ENCODE assay signal across 10 cellular contexts in the genomic region with DNA sequence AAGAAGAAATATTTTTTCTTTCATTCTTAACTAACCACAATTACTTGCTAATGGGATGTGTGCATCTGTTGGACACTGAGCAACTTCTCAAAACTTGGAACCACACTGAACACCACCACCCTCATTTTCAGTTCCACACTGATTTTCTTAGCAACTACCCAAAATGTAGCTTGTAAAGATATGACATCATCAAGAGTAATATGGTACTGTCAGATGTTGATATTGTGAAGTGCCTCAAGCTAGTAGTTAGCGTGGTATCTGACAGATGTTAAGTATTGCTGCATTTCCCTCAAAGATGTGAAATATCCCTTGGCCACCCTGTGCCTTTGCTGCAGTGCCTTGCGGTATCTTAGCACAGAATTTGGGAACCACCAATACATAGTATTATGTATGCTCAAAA. TPM values are rescaled to one million over a fixed set of nuclear protein-coding genes. Genes with fewer than 3 reads are reported as not detected.
DNase-seq lines count a peak whose midpoint lies in the region; ATAC-seq and TF ChIP-seq lines count a peak whose summit lies in the region.
"Had no signal": no experiment of that assay in that cellular context is flagged by ENCODE, and none has a peak within 500 bp of the region (broad histone marks: within the 10 kb centered on the region; RNA-seq: fewer than 3 reads in every experiment).

No MANE protein-coding gene starts in this region.

- no peaks in the 10 kb centered on the region for H3K27me3 Mint-ChIP-seq in HFFc6 (ENCODE audit: insufficient read depth)
- H3K27me3 Mint-ChIP-seq in naive thymus-derived CD4-positive, alpha-beta T cell: no peaks in the 10 kb centered on the region

- H3K27ac ChIP-seq in IMR-90 (ENCODE audit: insufficient read depth, low read length) (no peak overlapping the region), right atrium auricular region (no peak overlapping the region)
- no peak overlapping the region for H3K27ac ChIP-seq in naive thymus-derived CD4-positive, alpha-beta T cell (ENCODE audit: low read depth, low read length)

- peak overlapping the region; percentile 10; the same call in 1 of the 2 replicates for H3K4ac ChIP-seq in IMR-90 (ENCODE audit: low read depth, low read length)

- intact Hi-C loops in IMR-90 (cut with micrococcal nuclease): no loop called here
- intact Hi-C loops in naive thymus-derived CD4-positive, alpha-beta T cell (cut with micrococcal nuclease): no loop called here
- intact Hi-C loops in left cardiac atrium (cut with DNase I): no loop called here

- no TSS peak for BruUV-seq in IMR-90 (replicated peaks; lab: Mats Ljungman, UMichigan)

- H3K36me3 ChIP-seq in IMR-90 (ENCODE audit: control insufficient read depth, insufficient read depth, low read length) (peaks cover 14% of the 10 kb centered on the region), right atrium auricular region (no peaks in the 10 kb centered on the region)
- peaks cover 0 to 10% (median 0%) of the 10 kb centered on the region in 3 experiments for H3K36me3 ChIP-seq in naive thymus-derived CD4-positive, alpha-beta T cell (ENCODE audit: control insufficient read depth in 2 of 3, insufficient read depth in 3 of 3, low read length in 3 of 3)

- in situ Hi-C loops in IMR-90 (cut with MboI; ENCODE audit: low sequenced_read_pairs): no loop called here

- POLR2A ChIA-PET in IMR-90 (lab: Charles Lee; ENCODE audit: unreplicated experiment): no interaction called here
- POLR2A ChIA-PET in naive thymus-derived CD4-positive, alpha-beta T cell (lab: Charles Lee): interaction anchor here (0.7 to 0.9 kb wide), 2 partner anchors 24 to 36 kb away, joined by 3 read pairs; no protein-coding TSS in a partner anchor

- H3K4me3 ChIP-seq in IMR-90 (ENCODE audit: insufficient read depth, low read depth, low read length): no peak overlapping the region
- H3K4me3 ChIP-seq in naive thymus-derived CD4-positive, alpha-beta T cell (ENCODE audit: low read length): no peak overlapping the region
- H3K4me3 ChIP-seq in right atrium auricular region: no peak overlapping the region

- H4K20me1 ChIP-seq in IMR-90 (ENCODE audit: insufficient read depth, low read length): peaks cover 76% of the 10 kb centered on the region

- H2BK15ac ChIP-seq in IMR-90 (ENCODE audit: low read depth, low read length): no peak overlapping the region

- dilution Hi-C loops in IMR-90 (cut with HindIII; ENCODE audit: low sequenced_read_pairs, unreplicated experiment): no loop called here

- TF ChIP-seq POLR2A in IMR-90 (IDR thresholded peaks at IDR 0.05; ENCODE audit: low read depth, low read length): no peak

- no peak overlapping the region for H2AK9ac ChIP-seq in IMR-90 (replicated peaks; ENCODE audit: low read depth, low read length, poor library complexity)

- no peak overlapping the region for H4K8ac ChIP-seq in IMR-90 (ENCODE audit: low read depth in 2 of 2, low read length in 2 of 2)

- H3K4me3 Mint-ChIP-seq in HFFc6: no peak overlapping the region
- H3K4me3 Mint-ChIP-seq in naive thymus-derived CD4-positive, alpha-beta T cell: no peak overlapping the region

- no peak for TF ChIP-seq RAD21 in IMR-90 (IDR thresholded peaks at IDR 0.05; ENCODE audit: low read length)

- H2BK20ac ChIP-seq in IMR-90 (ENCODE audit: low read depth, low read length): no peak overlapping the region

- peak; percentile 10 for DNase-seq in HFFc6
- peak; percentile 48 for DNase-seq in IMR-90
- DNase-seq in naive thymus-derived CD4-positive, alpha-beta T cell: no peak
- DNase-seq in right atrium auricular region (ENCODE audit: low spot score): no peak
- DNase-seq in Kasumi-1 (lab: John Stamatoyannopoulos, UW): no peak
- no peak for DNase-seq in left cardiac atrium
- no peak for DNase-seq in NCI-H526 (lab: John Stamatoyannopoulos, UW)
- DNase-seq: stimulated activated CD4-positive, alpha-beta T cell treated with anti-CD3 and anti-CD28 coated beads, Interleukin-4, amount 100 ng/mL, for 24 hours had no signal

- H3K18ac ChIP-seq in IMR-90 (ENCODE audit: low read depth, low read length): no peak overlapping the region

- H2AK5ac ChIP-seq in IMR-90 (ENCODE audit: low read depth, low read length): no peak overlapping the region

- WGBS in IMR-90 (ENCODE audit: extremely low coverage in 2 of 2, insufficient read length in 1 of 2), 2 experiments: no CpG with 5 or more reads among the region's 2 CpGs

- H3K4me1 ChIP-seq in IMR-90 (ENCODE audit: control insufficient read depth, insufficient read depth, low read length): peaks cover 16% of the 10 kb centered on the region
- peaks cover 17 to 24% of the 10 kb centered on the region in 2 donors for H3K4me1 ChIP-seq in naive thymus-derived CD4-positive, alpha-beta T cell (ENCODE audit: control insufficient read depth in 2 of 2, insufficient read depth in 2 of 2, low read length in 2 of 2)
- H3K4me1 ChIP-seq in right atrium auricular region: peaks cover 0 to 13% of the 10 kb centered on the region in 2 donors

- H3K27ac Mint-ChIP-seq in HFFc6: peak overlapping the region; percentile 14; the same call in 1 of the 2 replicates
- peak overlapping the region in 1 of 9 donors; percentile 58 for H3K27ac Mint-ChIP-seq in naive thymus-derived CD4-positive, alpha-beta T cell

- TF ChIP-seq CTCF in HFFc6 (IDR thresholded peaks at IDR 0.05) (no peak), IMR-90 (conservative IDR thresholded peaks at IDR 0.05; ENCODE audit: low read depth, low read length) (no peak), right atrium auricular region (IDR thresholded peaks at IDR 0.05) (no peak)

- no peak overlapping the region for H2BK5ac ChIP-seq in IMR-90 (ENCODE audit: low read depth, low read length, poor library complexity, severe bottlenecking)

- no peaks in the 10 kb centered on the region for H3K27me3 ChIP-seq in IMR-90 (ENCODE audit: control insufficient read depth, insufficient read depth, low read length)
- no peaks in the 10 kb centered on the region for H3K27me3 ChIP-seq in naive thymus-derived CD4-positive, alpha-beta T cell (ENCODE audit: control insufficient read depth in 2 of 2, insufficient read depth in 2 of 2, low read length in 2 of 2)
- H3K27me3 ChIP-seq in right atrium auricular region: no peaks in the 10 kb centered on the region

- peaks cover 50 to 90% of the 10 kb centered on the region in 2 experiments for H3K79me1 ChIP-seq in IMR-90 (ENCODE audit: low read depth in 1 of 2, low read length in 2 of 2)

- H4K91ac ChIP-seq in IMR-90 (ENCODE audit: insufficient read depth, low read depth, low read length): no peak overlapping the region

- CTCF ChIA-PET in IMR-90 (lab: Yijun Ruan, JAX): no interaction called here
- CTCF ChIA-PET in naive thymus-derived CD4-positive, alpha-beta T cell (lab: Charles Lee): interaction anchor here (0.7 kb wide), 1 partner anchor 23 kb away, joined by 3 read pairs; no protein-coding TSS in a partner anchor

- no peak overlapping the region for H2BK120ac ChIP-seq in IMR-90 (ENCODE audit: low read depth, low read length)

- H3K14ac ChIP-seq in IMR-90 (replicated peaks; ENCODE audit: low read depth, low read length): peak overlapping the region; percentile 23; the same call in 1 of the 2 replicates

- peak overlapping the region; percentile 24; the same call in 1 of the 2 replicates for H3K23ac ChIP-seq in IMR-90 (ENCODE audit: low read depth, low read length)

- H3K9me3 ChIP-seq in IMR-90 (ENCODE audit: control insufficient read depth, insufficient read depth, low read length) (no peaks in the 10 kb centered on the region), right atrium auricular region (no peaks in the 10 kb centered on the region)
- H3K9me3 ChIP-seq in naive thymus-derived CD4-positive, alpha-beta T cell (ENCODE audit: control insufficient read depth in 2 of 3, low read length in 3 of 3): no peaks in the 10 kb centered on the region

- H3K36me3 Mint-ChIP-seq in HFFc6 (ENCODE audit: low read depth): peaks cover 36% of the 10 kb centered on the region
- H3K36me3 Mint-ChIP-seq in naive thymus-derived CD4-positive, alpha-beta T cell: peaks cover 18 to 44% (median 34%) of the 10 kb centered on the region in 5 donors

- ATAC-seq in GM18867 (IDR thresholded peaks at IDR 0.05; ENCODE audit: unreplicated experiment) (peak; percentile 89), IMR-90 (ENCODE audit: low read depth) (peak; percentile 18; the same call in 1 of the 2 replicates), left cardiac atrium (no peak)
- peak; percentile 72 for ATAC-seq in naive thymus-derived CD4-positive, alpha-beta T cell
- ATAC-seq: left lobe of liver had no signal

- no peak overlapping the region for H3K9ac ChIP-seq in IMR-90 (ENCODE audit: low read depth, low read length)

- no peak overlapping the region for H3K56ac ChIP-seq in IMR-90 (ENCODE audit: extremely low read depth, insufficient read depth, low read length)

- H4K5ac ChIP-seq in IMR-90 (ENCODE audit: low read depth, low read length): no peak overlapping the region

- peaks cover 43% of the 10 kb centered on the region for H3K9me1 ChIP-seq in IMR-90 (ENCODE audit: insufficient read depth, low read length)

- H3K9me3 Mint-ChIP-seq in HFFc6: no peaks in the 10 kb centered on the region
- peaks cover 0 to 4% (median 0%) of the 10 kb centered on the region in 11 donors for H3K9me3 Mint-ChIP-seq in naive thymus-derived CD4-positive, alpha-beta T cell

- peaks cover 52% of the 10 kb centered on the region for H3K4me1 Mint-ChIP-seq in HFFc6 (ENCODE audit: low read depth)
- peaks cover 49 to 83% (median 79%) of the 10 kb centered on the region in 7 donors for H3K4me1 Mint-ChIP-seq in naive thymus-derived CD4-positive, alpha-beta T cell

- H3K4me2 ChIP-seq in IMR-90 (ENCODE audit: low read depth, low read length): no peak overlapping the region

- no peak overlapping the region for H2AFZ ChIP-seq in IMR-90 (replicated peaks; ENCODE audit: low read length, poor library complexity)

TF ChIP-seq in IMR-90, 13 proteins besides CTCF, POLR2A, EP300 and RAD21:
- TF ChIP-seq NFE2L2 (IDR thresholded peaks at IDR 0.05; ENCODE audit: low read depth, low read length): no peak
- peak; percentile 49 for TF ChIP-seq CEBPB (IDR thresholded peaks at IDR 0.05; ENCODE audit: low read depth, low read length)
TF ChIP-seq in IMR-90: peak in this region for 1.

RNA-seq across cellular contexts. Expression of a gene that starts 9.3 kb away (rescaled TPM):
- total RNA-seq in HFFc6 (2021; fragmentation: NEBNext Ultra II Directional; extraction: Animal tissue kit (Norgen Biotek cat#: 25700)): 10 to 100 TPM; 53.4 to 62.4 (median 57.4) TPM
- total RNA-seq in IMR-90 (2012; rRNA removed): 52.0 and 52.2 TPM in 2 replicates
- 44.8 and 45.0 TPM in 2 replicates for polyA plus RNA-seq in IMR-90 (2012; rRNA removed)
- polyA plus RNA-seq in IMR-90 (2012; cell fraction: cytosol; rRNA removed): 37.9 and 67.2 TPM in 2 replicates
- polyA plus RNA-seq in IMR-90 (2012; cell fraction: nucleus; rRNA removed; ENCODE audit: low replicate concordance): 19.1 and 28.3 TPM in 2 replicates
- 10 to 100 TPM; 51.1 to 68.8 (median 61.5) TPM for total RNA-seq in naive thymus-derived CD4-positive, alpha-beta T cell
- 10 to 100 TPM; 44.8 to 53.2 TPM for polyA plus RNA-seq in naive thymus-derived CD4-positive, alpha-beta T cell
- 10 to 100 TPM; 15.9 to 33.6 TPM for total RNA-seq in right atrium auricular region
- total RNA-seq in left cardiac atrium: 10 to 100 TPM; 28.0 to 28.8 TPM

Comparison
In these comparisons a context has a peak if more than half of its experiments do, and no peak if none do; other contexts are left out.
1. ATAC-seq: peak in GM18867 (single experiment), IMR-90 (single experiment) and naive thymus-derived CD4-positive, alpha-beta T cell (single experiment); none in left cardiac atrium (0 of 2).
2. DNase-seq: peak in HFFc6 (single experiment) and IMR-90 (single experiment); none in naive thymus-derived CD4-positive, alpha-beta T cell (0 of 9), right atrium auricular region (single experiment), Kasumi-1 (0 of 2), left cardiac atrium (single experiment) and NCI-H526 (0 of 2).